ENCODE assay signal across 27 cellular contexts in the genomic region with DNA sequence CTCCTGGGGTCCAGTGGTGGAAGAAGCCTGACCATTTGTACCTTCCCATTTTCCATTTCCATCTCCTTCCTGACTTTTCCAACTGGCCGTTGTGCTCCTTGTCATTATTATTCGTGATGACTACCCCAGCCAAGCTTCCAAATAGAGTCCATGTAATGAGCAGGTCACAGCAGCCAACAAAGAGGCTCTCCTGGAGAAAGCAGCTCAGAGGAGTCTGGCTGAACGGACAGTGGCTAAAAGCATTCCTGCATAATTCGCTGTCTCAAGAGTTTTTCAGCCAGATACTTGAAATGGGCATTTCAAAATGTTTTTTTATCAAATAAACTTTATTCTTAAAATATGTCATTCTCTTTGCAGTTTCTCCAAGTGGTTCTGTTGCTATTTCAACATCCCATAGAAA.
DNase-seq lines count a peak whose midpoint lies in the region; ATAC-seq, FAIRE-seq and TF ChIP-seq lines count a peak whose summit lies in the region.
"Had no signal": no experiment of that assay in that cellular context is flagged by ENCODE, and none has a peak within 500 bp of the region (broad histone marks: within the 10 kb centered on the region; RNA-seq: fewer than 3 reads in every experiment).

No MANE protein-coding gene starts in this region.

- H2AFZ ChIP-seq in astrocyte (ENCODE audit: low read depth, low read length) (no peak overlapping the region), keratinocyte (ENCODE audit: control insufficient read depth, low read length) (no peak overlapping the region)

- FAIRE-seq in astrocyte (lab: Jason Lieb, UNC): no peak
- FAIRE-seq in keratinocyte (lab: Jason Lieb, UNC): peak; percentile 23
- FAIRE-seq: islet of Langerhans had no signal

- H3K9me3 ChIP-seq in astrocyte (ENCODE audit: insufficient read depth, low read depth, low read length): no peaks in the 10 kb centered on the region
- no peaks in the 10 kb centered on the region for H3K9me3 ChIP-seq in keratinocyte (ENCODE audit: control insufficient read depth, low read depth, low read length)
- H3K9me3 ChIP-seq: BE2C, testis, vagina had no signal

- peak overlapping the region; percentile 21 for H3K4me2 ChIP-seq in astrocyte (ENCODE audit: low read length)
- H3K4me2 ChIP-seq in keratinocyte (ENCODE audit: control insufficient read depth, extremely low read depth, insufficient read depth, low read depth, low read length): no peak overlapping the region

- H3K9ac ChIP-seq in astrocyte (ENCODE audit: low read length) (no peak overlapping the region), keratinocyte (ENCODE audit: control insufficient read depth, extremely low read depth, insufficient read depth, low read length) (no peak overlapping the region)

- peak overlapping the region; percentile 38 for H3K27ac Mint-ChIP-seq in astrocyte (ENCODE audit: unreplicated experiment)
- H3K27ac Mint-ChIP-seq: activated CD4-positive, alpha-beta T cell treated with anti-CD3 and anti-CD28 coated beads for 36 hours; activated T-helper 17 cell treated with anti-CD3 and anti-CD28 coated beads, Interleukin-2, amount 50 U/mL, for 72 hours; CD8-positive, alpha-beta T cell; naive thymus-derived CD8-positive, alpha-beta T cell had no signal

- H3K27me3 ChIP-seq in astrocyte (ENCODE audit: insufficient read depth, low read length) (no peaks in the 10 kb centered on the region), keratinocyte (ENCODE audit: control insufficient read depth, extremely low read depth, insufficient read depth, low read length) (no peaks in the 10 kb centered on the region)
- H3K27me3 ChIP-seq: BE2C, testis, vagina had no signal

- H3K36me3 Mint-ChIP-seq in astrocyte (ENCODE audit: low read depth, unreplicated experiment): no peaks in the 10 kb centered on the region
- H3K36me3 Mint-ChIP-seq: CD8-positive, alpha-beta T cell; naive thymus-derived CD8-positive, alpha-beta T cell had no signal

- H3K9me1 ChIP-seq in keratinocyte (ENCODE audit: control insufficient read depth, extremely low read depth, insufficient read depth, low read length): no peaks in the 10 kb centered on the region

- no peak overlapping the region for H3K4me3 ChIP-seq in astrocyte (ENCODE audit: insufficient read depth, low read depth, low read length)
- no peak overlapping the region for H3K4me3 ChIP-seq in keratinocyte (ENCODE audit: control insufficient read depth in 2 of 3, extremely low read depth in 1 of 3, insufficient read depth in 2 of 3, low read depth in 1 of 3, low read length in 3 of 3)
- H3K4me3 ChIP-seq: testis, vagina had no signal

- no peak overlapping the region for H3K4me3 Mint-ChIP-seq in astrocyte (ENCODE audit: unreplicated experiment)
- H3K4me3 Mint-ChIP-seq: activated CD4-positive, alpha-beta T cell treated with anti-CD3 and anti-CD28 coated beads for 36 hours; activated T-helper 17 cell treated with anti-CD3 and anti-CD28 coated beads, Interleukin-2, amount 50 U/mL, for 72 hours; CD8-positive, alpha-beta T cell; naive thymus-derived CD8-positive, alpha-beta T cell had no signal

- peaks cover 3% of the 10 kb centered on the region for H3K9me3 Mint-ChIP-seq in astrocyte (ENCODE audit: unreplicated experiment)

- H3K4me1 ChIP-seq in astrocyte (ENCODE audit: insufficient read depth, low read length) (no peaks in the 10 kb centered on the region), keratinocyte (ENCODE audit: control insufficient read depth, extremely low read depth, insufficient read depth, low read length) (peaks cover 9% of the 10 kb centered on the region)
- H3K4me1 ChIP-seq: BE2C, testis, vagina had no signal

- intact Hi-C loops in sciatic nerve (cut with DNase I): no loop called here

- TF ChIP-seq CTCF in astrocyte (IDR thresholded peaks at IDR 0.05; ENCODE audit: insufficient read depth, low read depth, low read length): no peak
- TF ChIP-seq CTCF in keratinocyte (optimal IDR thresholded peaks at IDR 0.05 in 1 of 3, IDR thresholded peaks at IDR 0.05 in 1 of 3, conservative IDR thresholded peaks at IDR 0.05 in 1 of 3; ENCODE audit: extremely low read depth in 1 of 3, insufficient read depth in 2 of 3, low read length in 3 of 3): no peak

- H3K27ac ChIP-seq in astrocyte (ENCODE audit: low read depth, low read length) (no peak overlapping the region), keratinocyte (ENCODE audit: control insufficient read depth, insufficient read depth, low read length) (no peak overlapping the region)
- H3K27ac ChIP-seq: testis, vagina, VCaP had no signal

- peaks cover 19% of the 10 kb centered on the region for H3K4me1 Mint-ChIP-seq in astrocyte (ENCODE audit: low read depth, unreplicated experiment)
- H3K4me1 Mint-ChIP-seq: activated CD4-positive, alpha-beta T cell treated with anti-CD3 and anti-CD28 coated beads for 36 hours; activated T-helper 17 cell treated with anti-CD3 and anti-CD28 coated beads, Interleukin-2, amount 50 U/mL, for 72 hours; naive thymus-derived CD8-positive, alpha-beta T cell had no signal

- no peaks in the 10 kb centered on the region for H3K36me3 ChIP-seq in astrocyte (ENCODE audit: insufficient read depth, low read length)
- H3K36me3 ChIP-seq in keratinocyte (ENCODE audit: control insufficient read depth in 2 of 2, extremely low read depth in 1 of 2, insufficient read depth in 2 of 2, low read length in 2 of 2): no peaks in the 10 kb centered on the region
- H3K36me3 ChIP-seq: BE2C, vagina had no signal

- dilution Hi-C loops in keratinocyte (cut with MboI; ENCODE audit: extremely low pct_ligation_motif_present, low sequenced_read_pairs): no loop called here

- no peaks in the 10 kb centered on the region for H3K27me3 Mint-ChIP-seq in astrocyte (ENCODE audit: low read depth, unreplicated experiment)
- H3K27me3 Mint-ChIP-seq: activated CD4-positive, alpha-beta T cell treated with anti-CD3 and anti-CD28 coated beads for 36 hours; activated T-helper 17 cell treated with anti-CD3 and anti-CD28 coated beads, Interleukin-2, amount 50 U/mL, for 72 hours had no signal

- no peaks in the 10 kb centered on the region for H4K20me1 ChIP-seq in astrocyte (ENCODE audit: insufficient read depth, low read length)
- no peaks in the 10 kb centered on the region for H4K20me1 ChIP-seq in keratinocyte (ENCODE audit: control insufficient read depth, extremely low read depth, insufficient read depth, low read length)

- no peaks in the 10 kb centered on the region for H3K79me2 ChIP-seq in astrocyte (ENCODE audit: insufficient read depth, low read length)
- H3K79me2 ChIP-seq in keratinocyte (ENCODE audit: control insufficient read depth, insufficient read depth, low read length): no peaks in the 10 kb centered on the region

- ATAC-seq in sciatic nerve (peak; percentile 55), HG03039 (IDR thresholded peaks at IDR 0.05; ENCODE audit: unreplicated experiment) (no peak)
- ATAC-seq: activated CD4-positive, alpha-beta T cell treated with anti-CD3 and anti-CD28 coated beads for 36 hours; activated T-helper 17 cell treated with anti-CD3 and anti-CD28 coated beads, Interleukin-2, amount 50 U/mL, for 72 hours; CD8-positive, alpha-beta T cell; naive thymus-derived CD8-positive, alpha-beta T cell; stimulated activated naive CD8-positive, alpha-beta T cell treated with anti-CD3 and anti-CD28 coated beads, Interleukin-15, Interleukin-2, amounts not matched to agents 100 U/mL and 50 U/mL, for 24 hours had no signal

- DNase-seq in GM04504 (ENCODE audit: low read depth): peak; percentile 31
- peak; percentile 74 for DNase-seq in astrocyte (ENCODE audit: low read depth)
- DNase-seq in keratinocyte (ENCODE audit: low read depth, low spot score): no peak
- DNase-seq in sciatic nerve (ENCODE audit: low spot score): no peak
- no peak for DNase-seq in stimulated activated CD4-positive, alpha-beta T cell treated with anti-CD3 and anti-CD28 coated beads, Interleukin-12 subunit alpha, Interleukin-12 subunit beta, amount 100 ng/mL, for 4 hours
- no peak for DNase-seq in NCI-H1092 (lab: John Stamatoyannopoulos, UW)
- DNase-seq in stimulated activated naive CD4-positive, alpha-beta T cell (lab: John Stamatoyannopoulos, UW): no peak
- DNase-seq: activated CD4-positive, alpha-beta T cell treated with anti-CD3 and anti-CD28 coated beads for 36 hours; activated naive CD4-positive, alpha-beta T cell treated with anti-CD3 and anti-CD28 coated beads, Interleukin-2, amount 50 U/mL, for 16 hours; BE2C; CD8-positive, alpha-beta T cell; effector CD4-positive, alpha-beta T cell; EL; HCEC 1CT; naive thymus-derived CD8-positive, alpha-beta T cell; NCI-H1048; NCI-H1694 treated with DMSO at 0.1 percent for 48 hours; NCI-H446 treated with DMSO at 0.1 percent for 48 hours; occipital lobe; stimulated activated naive CD8-positive, alpha-beta T cell treated with anti-CD3 and anti-CD28 coated beads, Interleukin-15, Interleukin-2, amounts not matched to agents 100 U/mL and 50 U/mL, for 24 hours; T1000; testis had no signal

Comparison
In these comparisons a context has a peak if more than half of its experiments do, and no peak if none do; other contexts are left out.
1. DNase-seq: peak in GM04504 (single experiment) and astrocyte (single experiment); none in keratinocyte (single experiment), sciatic nerve (single experiment), stimulated activated CD4-positive, alpha-beta T cell treated with anti-CD3 and anti-CD28 coated beads, Interleukin-12 subunit alpha, Interleukin-12 subunit beta, amount 100 ng/mL, for 4 hours (single experiment), NCI-H1092 (single experiment) and stimulated activated naive CD4-positive, alpha-beta T cell (0 of 6).